ENCODE assay signal across 7 cellular contexts in genomic region chr2:124296470-124296869, GRCh38.
"Had no signal": no experiment of that assay in that cellular context is flagged by ENCODE, and none has a peak within 500 bp of the region (broad histone marks: within the 10 kb centered on the region; RNA-seq: fewer than 3 reads in every experiment).

No MANE protein-coding gene starts in this region.

- H3K36me3 Mint-ChIP-seq: IgD-negative memory B cell had no signal

- H3K27ac Mint-ChIP-seq: H9, IgD-negative memory B cell had no signal

- DNase-seq: GOT3, H9, HCEC 1CT, KBM-7 had no signal

- FAIRE-seq: H54, HTR-8/SVneo had no signal

- H3K4me1 Mint-ChIP-seq: IgD-negative memory B cell had no signal

- H3K27me3 Mint-ChIP-seq: IgD-negative memory B cell had no signal

- H3K4me3 Mint-ChIP-seq: H9, IgD-negative memory B cell had no signal
